ENCODE assay signal across 25 cellular contexts in genomic region chr6:99619409-99619762, GRCh38. TPM values are rescaled to one million over a fixed set of nuclear protein-coding genes. Genes with fewer than 3 reads are reported as not detected.
"Had no signal": no experiment of that assay in that cellular context is flagged by ENCODE, and none has a peak within 500 bp of the region (broad histone marks: within the 10 kb centered on the region; RNA-seq: fewer than 3 reads in every experiment).

No MANE protein-coding gene starts in this region.

- H3K4me2 ChIP-seq: smooth muscle cell had no signal

- H3K36me3 ChIP-seq: breast epithelium, esophagus squamous epithelium, neutrophil, pancreas, right lobe of liver, stomach, upper lobe of left lung had no signal

- ATAC-seq: activated CD4-positive, CD25-positive, alpha-beta regulatory T cell treated with anti-CD3 and anti-CD28 coated beads, Interleukin-2, amount 50 U/mL, for 24 hours; activated CD8-positive, alpha-beta T cell treated with anti-CD3 and anti-CD28 coated beads, Interleukin-2, amount 10 ng/mL, durations not matched to agents 7 days and 5 days; activated naive CD8-positive, alpha-beta T cell treated with anti-CD3 and anti-CD28 coated beads, Interleukin-2, amount 50 U/mL, for 24 hours; activated T-cell treated with anti-CD3 and anti-CD28 coated beads, Interleukin-2, amount 50 U/mL, for 4 hours; naive thymus-derived CD4-positive, alpha-beta T cell; pancreas; right lobe of liver; stimulated activated effector memory CD8-positive, alpha-beta T cell treated with anti-CD3 and anti-CD28 coated beads, Interleukin-12 subunit alpha, Interleukin-12 subunit beta, amount 100 ng/mL, for 72 hours had no signal

- H3K36me3 Mint-ChIP-seq: immature natural killer cell; stimulated activated effector memory CD8-positive, alpha-beta T cell treated with anti-CD3 and anti-CD28 coated beads, Interleukin-12 subunit alpha, Interleukin-12 subunit beta, amount 100 ng/mL, for 72 hours had no signal

- H3K9me3 ChIP-seq: breast epithelium, esophagus squamous epithelium, neutrophil, pancreas, right lobe of liver, upper lobe of left lung had no signal

- H3K27ac ChIP-seq: breast epithelium, esophagus squamous epithelium, neutrophil, pancreas, right lobe of liver, stomach, upper lobe of left lung had no signal

- H3K27ac Mint-ChIP-seq: activated CD4-positive, alpha-beta T cell treated with anti-CD3 and anti-CD28 coated beads, Interleukin-2, amount 10 ng/mL, durations not matched to agents 7 days and 5 days; activated CD8-positive, alpha-beta T cell treated with anti-CD3 and anti-CD28 coated beads, Interleukin-2, amount 10 ng/mL, durations not matched to agents 7 days and 5 days; activated naive CD4-positive, alpha-beta T cell treated with anti-CD3 and anti-CD28 coated beads for 36 hours; activated naive CD8-positive, alpha-beta T cell treated with anti-CD3 and anti-CD28 coated beads, Interleukin-2, amount 50 U/mL, for 24 hours; immature natural killer cell; naive thymus-derived CD4-positive, alpha-beta T cell; stimulated activated effector memory CD8-positive, alpha-beta T cell treated with anti-CD3 and anti-CD28 coated beads, Interleukin-12 subunit alpha, Interleukin-12 subunit beta, amount 100 ng/mL, for 72 hours; T-helper 1 cell treated with Interleukin-12 subunit alpha and Interleukin-12 subunit beta and Interleukin-4 antibody, amounts not matched to agents 30 μg/mL and 1 μg/mL, for 36 hours had no signal

- H3K9me3 Mint-ChIP-seq: activated naive CD4-positive, alpha-beta T cell treated with anti-CD3 and anti-CD28 coated beads for 36 hours; activated T-cell treated with anti-CD3 and anti-CD28 coated beads, Interleukin-2, amount 50 U/mL, for 4 hours; stimulated activated effector memory CD8-positive, alpha-beta T cell treated with anti-CD3 and anti-CD28 coated beads, Interleukin-12 subunit alpha, Interleukin-12 subunit beta, amount 100 ng/mL, for 72 hours; T-helper 1 cell treated with Interleukin-12 subunit alpha and Interleukin-12 subunit beta and Interleukin-4 antibody, amounts not matched to agents 30 μg/mL and 1 μg/mL, for 36 hours had no signal

- DNase-seq: activated CD4-positive, alpha-beta T cell treated with anti-CD3 and anti-CD28 coated beads, Interleukin-2, amount 10 ng/mL, durations not matched to agents 7 days and 5 days; activated CD8-positive, alpha-beta memory T cell treated with anti-CD3 and anti-CD28 coated beads, Interleukin-2, amount 50 U/mL, for 4 hours; activated CD8-positive, alpha-beta T cell treated with anti-CD3 and anti-CD28 coated beads, Interleukin-2, amount 10 ng/mL, durations not matched to agents 7 days and 5 days; activated naive CD4-positive, alpha-beta T cell treated with anti-CD3 and anti-CD28 coated beads for 36 hours; activated naive CD8-positive, alpha-beta T cell treated with anti-CD3 and anti-CD28 coated beads, Interleukin-2, amount 50 U/mL, for 24 hours; activated T-cell treated with anti-CD3 and anti-CD28 coated beads, Interleukin-2, amount 50 U/mL, for 4 hours; anterior cingulate cortex; effector CD4-positive, alpha-beta T cell; esophagus squamous epithelium; immature natural killer cell; mesenchymal stem cell; naive thymus-derived CD4-positive, alpha-beta T cell; right lobe of liver; stimulated activated CD4-positive, alpha-beta T cell treated with anti-CD3 and anti-CD28 coated beads, Interleukin-4, amount 100 ng/mL, for 24 hours; stomach had no signal

- FAIRE-seq: pancreas had no signal

- H3K4me3 ChIP-seq: esophagus squamous epithelium, pancreas, right lobe of liver, smooth muscle cell, stomach, upper lobe of left lung had no signal

- H3K4me3 Mint-ChIP-seq: activated CD4-positive, alpha-beta T cell treated with anti-CD3 and anti-CD28 coated beads, Interleukin-2, amount 10 ng/mL, durations not matched to agents 7 days and 5 days; activated CD8-positive, alpha-beta T cell treated with anti-CD3 and anti-CD28 coated beads, Interleukin-2, amount 10 ng/mL, durations not matched to agents 7 days and 5 days; activated naive CD4-positive, alpha-beta T cell treated with anti-CD3 and anti-CD28 coated beads for 36 hours; activated naive CD8-positive, alpha-beta T cell treated with anti-CD3 and anti-CD28 coated beads, Interleukin-2, amount 50 U/mL, for 24 hours; activated T-cell treated with anti-CD3 and anti-CD28 coated beads, Interleukin-2, amount 50 U/mL, for 4 hours; immature natural killer cell; naive thymus-derived CD4-positive, alpha-beta T cell; stimulated activated effector memory CD8-positive, alpha-beta T cell treated with anti-CD3 and anti-CD28 coated beads, Interleukin-12 subunit alpha, Interleukin-12 subunit beta, amount 100 ng/mL, for 72 hours; T-helper 1 cell treated with Interleukin-12 subunit alpha and Interleukin-12 subunit beta and Interleukin-4 antibody, amounts not matched to agents 30 μg/mL and 1 μg/mL, for 36 hours had no signal

RNA-seq across cellular contexts. Expression of gene PRDM13, which starts 12.8 kb away (rescaled TPM):
- total RNA-seq: activated CD4-positive, alpha-beta T cell treated with anti-CD3 and anti-CD28 coated beads, Interleukin-2, amount 10 ng/mL, durations not matched to agents 7 days and 5 days; activated CD8-positive, alpha-beta T cell treated with anti-CD3 and anti-CD28 coated beads, Interleukin-2, amount 10 ng/mL, durations not matched to agents 7 days and 5 days; activated naive CD4-positive, alpha-beta T cell treated with anti-CD3 and anti-CD28 coated beads for 36 hours; breast epithelium; mucosa of gallbladder; naive thymus-derived CD4-positive, alpha-beta T cell; right lobe of liver; smooth muscle cell; stomach; temporal lobe; upper lobe of left lung had no signal
- polyA plus RNA-seq: immature natural killer cell; naive thymus-derived CD4-positive, alpha-beta T cell; pancreas; smooth muscle cell; stomach had no signal
